In genomic region chr2:62768615-62769014, GRCh38 we compare ENCODE assay signal across 1 cellular context.
TF ChIP-seq lines count a peak whose summit lies in the region.

No MANE protein-coding gene starts in this region.

TF ChIP-seq in HCT116, 20 proteins besides CTCF, POLR2A, EP300 and RAD21 (continued from another document):
- no peak for TF ChIP-seq YY1 (IDR thresholded peaks at IDR 0.05; ENCODE audit: extremely low read depth, insufficient replicate concordance, low read depth, low read length)
- TF ChIP-seq ATF3 (IDR thresholded peaks at IDR 0.05): no peak
- TF ChIP-seq ZBTB33 (IDR thresholded peaks at IDR 0.05; ENCODE audit: extremely low read depth, insufficient replicate concordance, low read length): no peak
- TF ChIP-seq SIN3A (IDR thresholded peaks at IDR 0.05; ENCODE audit: low read depth): no peak
- no peak for TF ChIP-seq TCF7L2 (IDR thresholded peaks at IDR 0.05; ENCODE audit: borderline replicate concordance, extremely low read depth, insufficient read depth, insufficient read length)
TF ChIP-seq in HCT116: peak in this region for 0.
